13 cellular contexts compared by ENCODE assay signal in the genomic region with DNA sequence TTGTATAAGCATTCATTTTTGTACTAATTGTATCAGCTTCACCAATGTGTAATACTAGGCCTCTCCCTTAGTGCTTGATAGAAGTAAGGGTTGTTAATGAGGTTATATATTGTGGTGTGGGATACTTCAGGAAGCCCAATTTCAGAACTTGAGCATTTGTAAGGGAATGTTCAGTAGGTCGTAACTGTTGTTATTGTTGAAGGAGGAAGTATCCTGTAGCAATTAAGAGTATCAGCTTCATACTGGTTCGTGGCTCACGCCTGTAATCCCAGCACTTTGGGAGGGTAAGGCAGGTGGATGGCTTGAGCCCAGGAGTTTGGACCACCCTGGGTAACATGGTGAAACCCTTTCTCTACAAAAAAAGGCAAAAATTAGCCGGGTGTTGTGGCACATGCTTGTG. TPM values are rescaled to one million over a fixed set of nuclear protein-coding genes. Genes with fewer than 3 reads are reported as not detected.
DNase-seq lines count a peak whose midpoint lies in the region; ATAC-seq, FAIRE-seq and TF ChIP-seq lines count a peak whose summit lies in the region.
"Had no signal": no experiment of that assay in that cellular context is flagged by ENCODE, and none has a peak within 500 bp of the region (broad histone marks: within the 10 kb centered on the region; RNA-seq: fewer than 3 reads in every experiment).

No MANE protein-coding gene starts in this region.

- ATAC-seq in T-cell (replicated peaks in 1 of 4) = no peak
- no peak for ATAC-seq in CD8-positive, alpha-beta T cell

- POLR2A ChIA-PET in CD8-positive, alpha-beta memory T cell (lab: Charles Lee) = interaction anchor here (0.6 kb wide), 1 partner anchor 529 kb away, joined by 8 read pairs; no protein-coding TSS in a partner anchor
- POLR2A ChIA-PET in T-cell (lab: Charles Lee) = interaction anchor here (0.5 to 0.7 kb wide), 2 partner anchors 16 to 32 kb away, joined by 5 read pairs; no protein-coding TSS in a partner anchor
- POLR2A ChIA-PET in CD8-positive, alpha-beta T cell (lab: Charles Lee) = interaction anchor here (0.5 to 0.7 kb wide), 3 partner anchors 46 to 95 kb away, joined by 3 to 4 read pairs (median 3); no protein-coding TSS in a partner anchor

- H3K9ac ChIP-seq in endodermal cell (ENCODE audit: extremely low read depth, low read length, poor library complexity, severe bottlenecking) = no peak overlapping the region

- H3K4me1 ChIP-seq in CD8-positive, alpha-beta memory T cell (ENCODE audit: insufficient read depth, low read length) = peaks cover 55% of the 10 kb centered on the region
- peaks cover 5% of the 10 kb centered on the region for H3K4me1 ChIP-seq in endodermal cell (ENCODE audit: control insufficient read depth, insufficient read depth, low read length)
- peaks cover 44% of the 10 kb centered on the region for H3K4me1 ChIP-seq in CD8-positive, alpha-beta T cell (ENCODE audit: insufficient read depth, low read length)

- no peaks in the 10 kb centered on the region for H3K9me3 ChIP-seq in CD8-positive, alpha-beta memory T cell (ENCODE audit: low read length)
- no peaks in the 10 kb centered on the region for H3K9me3 ChIP-seq in endodermal cell (ENCODE audit: control insufficient read depth, low read length)
- no peaks in the 10 kb centered on the region for H3K9me3 ChIP-seq in CD8-positive, alpha-beta T cell (ENCODE audit: low read length)
- H3K9me3 ChIP-seq: Caco-2 had no signal

- peaks cover 0 to 8% (median 7%) of the 10 kb centered on the region in 3 donors for H3K36me3 Mint-ChIP-seq in CD8-positive, alpha-beta memory T cell
- H3K36me3 Mint-ChIP-seq in T-cell = peaks cover 24% of the 10 kb centered on the region
- peaks cover 10% of the 10 kb centered on the region for H3K36me3 Mint-ChIP-seq in endodermal cell (ENCODE audit: low read depth)
- H3K36me3 Mint-ChIP-seq in CD8-positive, alpha-beta T cell = peaks cover 11% of the 10 kb centered on the region

- FAIRE-seq in GM19239 (lab: Jason Lieb, UNC) = no peak

- no peaks in the 10 kb centered on the region for H3K9me3 Mint-ChIP-seq in CD8-positive, alpha-beta memory T cell
- H3K9me3 Mint-ChIP-seq in T-cell = no peaks in the 10 kb centered on the region
- H3K9me3 Mint-ChIP-seq in endodermal cell = peaks cover 14% of the 10 kb centered on the region
- H3K9me3 Mint-ChIP-seq in CD8-positive, alpha-beta T cell = no peaks in the 10 kb centered on the region

- H3K4me3 Mint-ChIP-seq in CD8-positive, alpha-beta memory T cell = peak overlapping the region in 6 of 7 donors; percentile 2 to 61 (median 22)
- H3K4me3 Mint-ChIP-seq in T-cell (peak overlapping the region in 1 of 3 donors; percentile 10), endodermal cell (no peak overlapping the region)
- H3K4me3 Mint-ChIP-seq in CD8-positive, alpha-beta T cell = no peak overlapping the region

- 82 to 87% methylated on average over 3 to 4 of the region's 4 CpGs for WGBS in endodermal cell (ENCODE audit: insufficient coverage in 1 of 2, insufficient read length in 1 of 2), 2 experiments

- H3K27ac ChIP-seq in CD8-positive, alpha-beta memory T cell (ENCODE audit: low read depth, low read length) = no peak overlapping the region
- no peak overlapping the region for H3K27ac ChIP-seq in endodermal cell (ENCODE audit: low read depth, low read length)
- no peak overlapping the region for H3K27ac ChIP-seq in CD8-positive, alpha-beta T cell (ENCODE audit: low read depth, low read length)

- peak overlapping the region; percentile 24 to 94 (median 72) for H3K27ac Mint-ChIP-seq in CD8-positive, alpha-beta memory T cell
- H3K27ac Mint-ChIP-seq in T-cell (peak overlapping the region; percentile 16 to 36), endodermal cell (peak overlapping the region; percentile 48)
- H3K27ac Mint-ChIP-seq in CD8-positive, alpha-beta T cell = no peak overlapping the region

- H3K4me1 Mint-ChIP-seq in CD8-positive, alpha-beta memory T cell = peaks cover 68 to 88% (median 84%) of the 10 kb centered on the region in 3 donors
- H3K4me1 Mint-ChIP-seq in T-cell (peaks cover 75 to 85% (median 82%) of the 10 kb centered on the region in 3 donors), endodermal cell (peaks cover 38% of the 10 kb centered on the region)
- H3K4me1 Mint-ChIP-seq in CD8-positive, alpha-beta T cell (ENCODE audit: low read depth) = peaks cover 69% of the 10 kb centered on the region

- DNase-seq in CD8-positive, alpha-beta memory T cell = no peak
- DNase-seq in T-cell = no peak
- no peak for DNase-seq in endodermal cell
- peak; percentile 70 for DNase-seq in renal cortical epithelial cell (ENCODE audit: low read depth)
- DNase-seq in GM19239 (ENCODE audit: insufficient read length, low spot score) = no peak
- DNase-seq in globus pallidus (ENCODE audit: low spot score) = no peak
- DNase-seq in NCI-H1048 (lab: John Stamatoyannopoulos, UW) = no peak
- no peak for DNase-seq in CD8-positive, alpha-beta T cell
- DNase-seq: activated CD8-positive, alpha-beta memory T cell treated with anti-CD3 and anti-CD28 coated beads, Interleukin-2, amount 50 U/mL, for 48 hours; Caco-2; cerebellar nuclear complex; glutamatergic neuron; NCI-H1092 treated with DMSO at 0.1 percent for 48 hours had no signal

- intact Hi-C loops in CD8-positive, alpha-beta T cell (cut with DNase I, micrococcal nuclease) = no loop called here

- H3K4me3 ChIP-seq in CD8-positive, alpha-beta memory T cell (ENCODE audit: low read length) = no peak overlapping the region
- no peak overlapping the region for H3K4me3 ChIP-seq in endodermal cell (ENCODE audit: low read length)
- H3K4me3 ChIP-seq in CD8-positive, alpha-beta T cell (ENCODE audit: low read depth, low read length) = no peak overlapping the region

- CTCF ChIA-PET in CD8-positive, alpha-beta memory T cell (lab: Charles Lee) = interaction anchor here (0.9 kb wide), 1 partner anchor 56 kb away, joined by 4 read pairs; no protein-coding TSS in a partner anchor
- CTCF ChIA-PET in T-cell (lab: Charles Lee) = interaction anchor here in 1 of 2 donors (0.5 kb wide), 1 partner anchor 90 kb away, joined by 4 read pairs; no protein-coding TSS in a partner anchor
- CTCF ChIA-PET in CD8-positive, alpha-beta T cell (lab: Charles Lee) = no interaction called here

- no peaks in the 10 kb centered on the region for H3K36me3 ChIP-seq in CD8-positive, alpha-beta memory T cell (ENCODE audit: insufficient read depth, low read length)
- H3K36me3 ChIP-seq in endodermal cell (ENCODE audit: control insufficient read depth, insufficient read depth, low read length) = no peaks in the 10 kb centered on the region
- no peaks in the 10 kb centered on the region for H3K36me3 ChIP-seq in CD8-positive, alpha-beta T cell (ENCODE audit: insufficient read depth, low read length)

- no peak for TF ChIP-seq CTCF in endodermal cell (conservative IDR thresholded peaks at IDR 0.05)
- TF ChIP-seq CTCF in CD8-positive, alpha-beta T cell (IDR thresholded peaks at IDR 0.05) = no peak

- no peaks in the 10 kb centered on the region for H3K27me3 ChIP-seq in CD8-positive, alpha-beta memory T cell (ENCODE audit: insufficient read depth, low read length, poor library complexity, severe bottlenecking)
- H3K27me3 ChIP-seq in endodermal cell (ENCODE audit: control insufficient read depth, insufficient read depth, low read length, poor library complexity, severe bottlenecking) = no peaks in the 10 kb centered on the region
- no peaks in the 10 kb centered on the region for H3K27me3 ChIP-seq in CD8-positive, alpha-beta T cell (ENCODE audit: insufficient read depth, low read length)

- H3K27me3 Mint-ChIP-seq in CD8-positive, alpha-beta memory T cell = no peaks in the 10 kb centered on the region
- H3K27me3 Mint-ChIP-seq in T-cell (no peaks in the 10 kb centered on the region), endodermal cell (ENCODE audit: insufficient read depth) (no peaks in the 10 kb centered on the region)
- no peaks in the 10 kb centered on the region for H3K27me3 Mint-ChIP-seq in CD8-positive, alpha-beta T cell (ENCODE audit: low read depth)

RNA-seq across cellular contexts. Expression of a gene that starts 30.6 kb away (rescaled TPM):
- total RNA-seq in CD8-positive, alpha-beta memory T cell = 100 to 1,000 TPM; 173 to 176 TPM
- polyA plus RNA-seq in CD8-positive, alpha-beta memory T cell = 151 TPM
- total RNA-seq in T-cell (100 to 1,000 TPM; 125 to 158 (median 127) TPM), endodermal cell (100 to 1,000 TPM in 1 of 2 donors, 10 to 100 TPM in 1; 94.4 to 124 TPM), renal cortical epithelial cell (206 and 486 TPM in 2 replicates)
- polyA plus RNA-seq in endodermal cell (2013, experiment 1 of 2) = 48.6 TPM
- 59.3 TPM for polyA plus RNA-seq in endodermal cell (2013, experiment 2 of 2)
- 10 to 100 TPM; 57.4 to 69.5 TPM for total RNA-seq in CD8-positive, alpha-beta T cell

Comparison
In these comparisons a context has a peak if more than half of its experiments do, and no peak if none do; other contexts are left out.
1. H3K4me3 Mint-ChIP-seq: peak in CD8-positive, alpha-beta memory T cell (6 of 7); none in endodermal cell (single experiment) and CD8-positive, alpha-beta T cell (single experiment).